ENCODE assay signal across 11 cellular contexts in genomic region chr14:32709072-32709471, GRCh38.
DNase-seq lines count a peak whose midpoint lies in the region; ATAC-seq, FAIRE-seq and TF ChIP-seq lines count a peak whose summit lies in the region.
"Had no signal": no experiment of that assay in that cellular context is flagged by ENCODE, and none has a peak within 500 bp of the region (broad histone marks: within the 10 kb centered on the region; RNA-seq: fewer than 3 reads in every experiment).

No MANE protein-coding gene starts in this region.

- peak overlapping the region in 1 of 2 experiments; percentile 90; a peak in 3 of 4 replicates for H3K27ac ChIP-seq in SK-N-SH (ENCODE audit: low read depth in 2 of 2, low read length in 1 of 2)
- H3K27ac ChIP-seq: BLaER1 had no signal

- H3K9ac ChIP-seq in SK-N-SH, result no peak overlapping the region
- H3K9ac ChIP-seq: BLaER1 had no signal

- peak; percentile 99 for FAIRE-seq in A204.1 (lab: Jason Lieb, UNC)

- no peaks in the 10 kb centered on the region for H3K36me3 ChIP-seq in SK-N-SH (replicated peaks in 1 of 2; ENCODE audit: control insufficient read depth in 1 of 2, insufficient read depth in 2 of 2, low read length in 1 of 2)
- H3K36me3 ChIP-seq: BLaER1 had no signal

- H3K79me2 ChIP-seq in SK-N-SH (ENCODE audit: insufficient read depth), result no peaks in the 10 kb centered on the region

- POLR2A ChIA-PET in SK-N-SH (lab: Yijun Ruan, JAX), result no interaction called here

- H3K9me2 ChIP-seq in SK-N-SH, result no peaks in the 10 kb centered on the region

- peaks cover 2 to 29% of the 10 kb centered on the region in 2 experiments; a peak in 3 of 4 replicates for H3K4me1 ChIP-seq in SK-N-SH (ENCODE audit: control insufficient read depth in 1 of 2, insufficient read depth in 2 of 2, low read depth in 1 of 2, low read length in 1 of 2)
- H3K4me1 ChIP-seq: BLaER1 had no signal

- TF ChIP-seq EP300 in SK-N-SH (IDR thresholded peaks at IDR 0.05; ENCODE audit: borderline replicate concordance in 1 of 2, low read depth in 1 of 2, low read length in 1 of 2), result no peak

- H3F3A ChIP-seq in SK-N-SH (replicated peaks; ENCODE audit: insufficient read depth), result peaks cover 8% of the 10 kb centered on the region

- no peak for TF ChIP-seq CTCF in SK-N-SH (IDR thresholded peaks at IDR 0.05)
- no peak for TF ChIP-seq CTCF in omental fat pad (IDR thresholded peaks at IDR 0.05)

- CTCF ChIA-PET in SK-N-SH (lab: Yijun Ruan, JAX), result interaction anchor here (1.1 to 1.4 kb wide), 2 partner anchors 74 to 1084 kb away, joined by 3 read pairs; no protein-coding TSS in a partner anchor

- WGBS in SK-N-SH (ENCODE audit: low lambda C conversion rate), result 32% methylated on average over 3 of the region's 3 CpGs

- TF ChIP-seq RAD21 in SK-N-SH (IDR thresholded peaks at IDR 0.05; ENCODE audit: low read length), result no peak

- no peak overlapping the region for H3K4me2 ChIP-seq in SK-N-SH
- H3K4me2 ChIP-seq: BLaER1 had no signal

- no peaks in the 10 kb centered on the region for H3K27me3 ChIP-seq in SK-N-SH (ENCODE audit: insufficient read depth)
- H3K27me3 ChIP-seq: BLaER1 had no signal

- no peaks in the 10 kb centered on the region for H3K9me3 ChIP-seq in SK-N-SH
- H3K9me3 ChIP-seq: BLaER1 had no signal

- H4K20me1 ChIP-seq in SK-N-SH (ENCODE audit: insufficient read depth), result no peaks in the 10 kb centered on the region
- H4K20me1 ChIP-seq: BLaER1 had no signal

- ATAC-seq in omental fat pad (ENCODE audit: low FRiP score) (peak; percentile 74), GM21528 (IDR thresholded peaks at IDR 0.05; ENCODE audit: low FRiP score, unreplicated experiment) (no peak), HG02970 (IDR thresholded peaks at IDR 0.05; ENCODE audit: low FRiP score, unreplicated experiment) (no peak)

- DNase-seq in SK-N-SH (no peak), fibroblast of the conjunctiva (ENCODE audit: low read depth) (peak; percentile 60), omental fat pad (ENCODE audit: low spot score) (no peak), NCI-H2196 (lab: John Stamatoyannopoulos, UW; ENCODE audit: unreplicated experiment) (no peak)
- DNase-seq in central memory CD4-positive, alpha-beta T cell, result no peak
- DNase-seq: NCI-H1048; stimulated activated CD4-positive, alpha-beta T cell treated with anti-CD3 and anti-CD28 coated beads, Interleukin-4, amount 100 ng/mL, for 1 hour had no signal

- H2AFZ ChIP-seq in SK-N-SH (ENCODE audit: low read depth), result no peak overlapping the region; the same call in 1 of the 2 replicates

- no peak overlapping the region for H3K4me3 ChIP-seq in SK-N-SH (ENCODE audit: low read depth in 2 of 2, low read length in 1 of 2)
- H3K4me3 ChIP-seq: BLaER1 had no signal

TF ChIP-seq in SK-N-SH, 30 proteins besides CTCF, POLR2A, EP300 and RAD21 (continues in another document):
- TF ChIP-seq USF2 (IDR thresholded peaks at IDR 0.05; ENCODE audit: borderline replicate concordance, low read depth, low read length) (no peak), RCOR1 (IDR thresholded peaks at IDR 0.05; ENCODE audit: low read length) (no peak), NFIC (IDR thresholded peaks at IDR 0.05; ENCODE audit: borderline replicate concordance) (no peak), TAF1 (IDR thresholded peaks at IDR 0.05; ENCODE audit: borderline replicate concordance, low read depth, low read length) (no peak), JUND (IDR thresholded peaks at IDR 0.05) (no peak), RFX5 (IDR thresholded peaks at IDR 0.05; ENCODE audit: low read length) (no peak), ZBTB33 (IDR thresholded peaks at IDR 0.05; ENCODE audit: borderline replicate concordance, low read depth) (no peak), EZH2phosphoT487 (IDR thresholded peaks at IDR 0.05; ENCODE audit: borderline replicate concordance, low read depth) (no peak), IRF3 (IDR thresholded peaks at IDR 0.05; ENCODE audit: low read depth, low read length) (no peak), TCF12 (IDR thresholded peaks at IDR 0.05) (peak; percentile 48; the same call in 1 of the 2 replicates), CHD2 (IDR thresholded peaks at IDR 0.05; ENCODE audit: low read length, partially characterized antibody) (no peak), FOSL2 (IDR thresholded peaks at IDR 0.05; ENCODE audit: borderline replicate concordance, low read depth) (no peak), NRF1 (IDR thresholded peaks at IDR 0.05; ENCODE audit: low read depth, low read length) (no peak), TEAD4 (IDR thresholded peaks at IDR 0.05; ENCODE audit: borderline replicate concordance, insufficient read depth) (no peak), ELF1 (IDR thresholded peaks at IDR 0.05) (no peak; the same call in 1 of the 2 replicates), MEF2A (IDR thresholded peaks at IDR 0.05; ENCODE audit: borderline replicate concordance, low read depth) (no peak), FOXJ3 (CRISPR knock-in tag; IDR thresholded peaks at IDR 0.05) (no peak), REST (IDR thresholded peaks at IDR 0.05; ENCODE audit: low read depth, low read length) (no peak), GABPA (IDR thresholded peaks at IDR 0.05; ENCODE audit: low read depth) (no peak), YY1 (IDR thresholded peaks at IDR 0.05; ENCODE audit: low read depth) (no peak), FOXM1 (IDR thresholded peaks at IDR 0.05; ENCODE audit: low read depth) (no peak), USF1 (IDR thresholded peaks at IDR 0.05; ENCODE audit: borderline replicate concordance, low read depth) (peak; percentile 37; the same call in 1 of the 2 replicates), MAX (IDR thresholded peaks at IDR 0.05; ENCODE audit: low read depth) (no peak)
